ENCODE assay signal across 28 cellular contexts in genomic region chr12:117498880-117499279, GRCh38.
"Had no signal": no experiment of that assay in that cellular context is flagged by ENCODE, and none has a peak within 500 bp of the region (broad histone marks: within the 10 kb centered on the region; RNA-seq: fewer than 3 reads in every experiment).

No MANE protein-coding gene starts in this region.

- H3K4me1 ChIP-seq: colonic mucosa, foreskin keratinocyte, gastroesophageal sphincter had no signal

- ATAC-seq: effector memory CD8-positive, alpha-beta T cell; esophagus mucosa; foreskin keratinocyte; gastrocnemius medialis; gastroesophageal sphincter; heart left ventricle; heart right ventricle had no signal

- H3K36me3 ChIP-seq: colonic mucosa, esophagus muscularis mucosa, esophagus squamous epithelium, gastrocnemius medialis, gastroesophageal sphincter, heart left ventricle, heart right ventricle had no signal

- H3K9me3 ChIP-seq: colonic mucosa, esophagus muscularis mucosa, esophagus squamous epithelium, gastrocnemius medialis, gastroesophageal sphincter had no signal

- DNase-seq: colonic mucosa; cortex of kidney; dermis blood vessel endothelial cell; dorsolateral prefrontal cortex; effector CD4-positive, alpha-beta T cell; effector CD8-positive, alpha-beta T cell; effector memory CD4-positive, alpha-beta T cell; effector memory CD8-positive, alpha-beta T cell; endodermal cell; erythroblast; esophagus squamous epithelium; foreskin fibroblast; foreskin melanocyte; gastrocnemius medialis; glutamatergic neuron; head of caudate nucleus; heart left ventricle; heart right ventricle had no signal

- H3K27me3 ChIP-seq: colonic mucosa, dorsolateral prefrontal cortex, esophagus muscularis mucosa, esophagus squamous epithelium, foreskin keratinocyte, gastrocnemius medialis, heart left ventricle had no signal

- H3K4me3 ChIP-seq: colonic mucosa, coronary artery, dorsolateral prefrontal cortex, esophagus muscularis mucosa, esophagus squamous epithelium, gastrocnemius medialis, gastroesophageal sphincter, heart left ventricle, heart right ventricle had no signal

- FAIRE-seq: colon, endometrium, endothelial cell of umbilical vein, frontal cortex had no signal

- H3K27ac ChIP-seq: colonic mucosa, coronary artery, dorsolateral prefrontal cortex, epithelial cell of prostate, esophagus muscularis mucosa, esophagus squamous epithelium, foreskin keratinocyte, gastrocnemius medialis, gastroesophageal sphincter, heart left ventricle, heart right ventricle had no signal
